ENCODE assay signal across 9 cellular contexts in genomic region chr12:20492251-20492728, GRCh38.
DNase-seq lines count a peak whose midpoint lies in the region; ATAC-seq and TF ChIP-seq lines count a peak whose summit lies in the region.
"Had no signal": no experiment of that assay in that cellular context is flagged by ENCODE, and none has a peak within 500 bp of the region (broad histone marks: within the 10 kb centered on the region; RNA-seq: fewer than 3 reads in every experiment).

No MANE protein-coding gene starts in this region.

- POLR2A ChIA-PET in CD4-positive, alpha-beta T cell (lab: Charles Lee): no interaction called here

- CTCF ChIA-PET in CD4-positive, alpha-beta T cell (lab: Charles Lee): no interaction called here

- peaks cover 3% of the 10 kb centered on the region for H3K9me3 Mint-ChIP-seq in CD4-positive, alpha-beta T cell
- H3K9me3 Mint-ChIP-seq: dendritic cell treated with granulocyte-macrophage colony-stimulating factor and Interleukin-4, amounts not matched to agents 40 ng/mL and 50 ng/mL, for 4 days had no signal

- ATAC-seq in CD4-positive, alpha-beta T cell (ENCODE audit: poor library complexity): no peak

- no peaks in the 10 kb centered on the region for H4K20me1 ChIP-seq in BLaER1 treated with 17β-estradiol and CSF1 and Interleukin-3, amounts not matched to agents 10 nM and 100 nM

- H3K4me2 ChIP-seq in BLaER1 treated with 17β-estradiol and CSF1 and Interleukin-3, amounts not matched to agents 10 nM and 100 nM: peak overlapping the region in 10 of 11 experiments; percentile 16 to 76 (median 60); a peak in 19 of 22 replicates

- intact Hi-C loops in CD4-positive, alpha-beta T cell (cut with DNase I, micrococcal nuclease): no loop called here

- H3K4me3 ChIP-seq in BLaER1 treated with 17β-estradiol and CSF1 and Interleukin-3, amounts not matched to agents 10 nM and 100 nM: peak overlapping the region in 1 of 10 experiments; percentile 29; a peak in 1 of 20 replicates
- H3K4me3 ChIP-seq in fibroblast of villous mesenchyme (ENCODE audit: low read depth, low read length): no peak overlapping the region

- peak overlapping the region in 9 of 11 experiments; percentile 39 to 75 (median 57); a peak in 18 of 22 replicates for H3K27ac ChIP-seq in BLaER1 treated with 17β-estradiol and CSF1 and Interleukin-3, amounts not matched to agents 10 nM and 100 nM
- no peak overlapping the region for H3K27ac ChIP-seq in CD4-positive, alpha-beta T cell (ENCODE audit: low read depth, low read length)

- no peaks in the 10 kb centered on the region for H3K36me3 ChIP-seq in BLaER1 treated with 17β-estradiol and CSF1 and Interleukin-3, amounts not matched to agents 10 nM and 100 nM

- H3K4me1 Mint-ChIP-seq in CD4-positive, alpha-beta T cell (ENCODE audit: low read depth): no peaks in the 10 kb centered on the region

- peaks cover 0 to 4% (median 0%) of the 10 kb centered on the region in 11 experiments; a peak in 1 of 22 replicates for H3K9me3 ChIP-seq in BLaER1 treated with 17β-estradiol and CSF1 and Interleukin-3, amounts not matched to agents 10 nM and 100 nM (replicated peaks in 1 of 11)
- H3K9me3 ChIP-seq in CD4-positive, alpha-beta T cell (ENCODE audit: control insufficient read depth, low read length): no peaks in the 10 kb centered on the region

- DNase-seq in HCEC 1CT: peak; percentile 85
- peak; percentile 98 for DNase-seq in SIG-M5 treated with dmso at 0.1 percent for 504 hours (lab: John Stamatoyannopoulos, UW; ENCODE audit: unreplicated experiment)
- peak; percentile 42 for DNase-seq in fibroblast of villous mesenchyme (ENCODE audit: low read depth)
- DNase-seq in NCI-H226: no peak
- no peak for DNase-seq in GM03348 (ENCODE audit: low spot score)
- DNase-seq in cerebellar nuclear complex (lab: John Stamatoyannopoulos, UW): no peak
- no peak for DNase-seq in CD4-positive, alpha-beta T cell

- peaks cover 0 to 14% (median 11%) of the 10 kb centered on the region in 10 experiments; a peak in 16 of 20 replicates for H3K4me1 ChIP-seq in BLaER1 treated with 17β-estradiol and CSF1 and Interleukin-3, amounts not matched to agents 10 nM and 100 nM

- no peak for TF ChIP-seq CTCF in fibroblast of villous mesenchyme (IDR thresholded peaks at IDR 0.05; ENCODE audit: insufficient read depth, low read depth, low read length)
- TF ChIP-seq CTCF in CD4-positive, alpha-beta T cell (IDR thresholded peaks at IDR 0.05): no peak

- H3K9ac ChIP-seq in BLaER1 treated with 17β-estradiol and CSF1 and Interleukin-3, amounts not matched to agents 10 nM and 100 nM: 0 out of 22 replicates have a peak overlapping the region, but pooled peaks of 2 of the 11 experiments have one; percentile 28 to 32

- no peak overlapping the region for H3K27ac Mint-ChIP-seq in CD4-positive, alpha-beta T cell
- H3K27ac Mint-ChIP-seq: dendritic cell treated with granulocyte-macrophage colony-stimulating factor and Interleukin-4, amounts not matched to agents 40 ng/mL and 50 ng/mL, for 4 days had no signal

- H3K27me3 Mint-ChIP-seq in CD4-positive, alpha-beta T cell: no peaks in the 10 kb centered on the region
- H3K27me3 Mint-ChIP-seq: dendritic cell treated with granulocyte-macrophage colony-stimulating factor and Interleukin-4, amounts not matched to agents 40 ng/mL and 50 ng/mL, for 4 days had no signal

- H3K4me3 Mint-ChIP-seq in CD4-positive, alpha-beta T cell: no peak overlapping the region
- H3K4me3 Mint-ChIP-seq: dendritic cell treated with granulocyte-macrophage colony-stimulating factor and Interleukin-4, amounts not matched to agents 40 ng/mL and 50 ng/mL, for 4 days had no signal

- H3K36me3 Mint-ChIP-seq in CD4-positive, alpha-beta T cell (ENCODE audit: low read depth): no peaks in the 10 kb centered on the region

- H3K27me3 ChIP-seq in BLaER1 treated with 17β-estradiol and CSF1 and Interleukin-3, amounts not matched to agents 10 nM and 100 nM: no peaks in the 10 kb centered on the region
- no peaks in the 10 kb centered on the region for H3K27me3 ChIP-seq in CD4-positive, alpha-beta T cell (ENCODE audit: control insufficient read depth, insufficient read depth, low read length)

Comparison
In these comparisons a context has a peak if more than half of its experiments do, and no peak if none do; other contexts are left out.
1. DNase-seq: peak in HCEC 1CT (single experiment), SIG-M5 treated with dmso at 0.1 percent for 504 hours (single experiment) and fibroblast of villous mesenchyme (single experiment); none in NCI-H226 (single experiment), GM03348 (single experiment), cerebellar nuclear complex (0 of 2) and CD4-positive, alpha-beta T cell (0 of 10).